9 cellular contexts compared by ENCODE assay signal in the genomic region with DNA sequence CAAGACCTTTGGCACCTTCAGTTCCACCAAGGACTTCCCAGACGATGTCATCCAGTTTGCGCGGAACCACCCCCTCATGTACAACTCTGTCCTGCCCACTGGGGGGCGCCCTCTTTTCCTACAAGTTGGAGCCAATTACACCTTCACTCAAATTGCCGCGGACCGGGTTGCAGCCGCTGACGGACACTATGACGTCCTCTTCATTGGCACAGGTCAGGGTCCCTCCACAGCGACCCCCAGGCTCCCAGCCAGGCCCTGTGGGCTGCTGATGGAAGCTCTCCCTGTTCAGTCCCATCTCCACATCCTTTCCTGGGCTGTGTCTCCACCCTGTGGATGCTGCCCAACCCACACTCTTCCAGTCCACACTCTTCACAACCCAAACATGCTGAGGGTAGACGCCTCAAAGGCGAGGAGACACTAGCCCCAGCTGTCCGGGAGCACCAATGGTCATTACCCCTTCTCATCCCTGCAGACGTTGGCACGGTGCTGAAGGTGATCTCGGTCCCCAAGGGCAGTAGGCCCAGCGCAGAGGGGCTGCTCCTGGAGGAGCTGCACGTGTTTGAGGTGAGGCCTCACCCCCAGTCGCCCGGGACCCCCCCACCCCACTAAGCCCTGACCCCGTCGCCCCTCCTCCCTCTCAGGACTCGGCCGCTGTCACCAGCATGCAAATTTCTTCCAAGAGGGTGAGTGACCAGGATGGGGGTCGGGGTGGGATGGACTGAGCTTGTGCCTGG. TPM values are rescaled to one million over a fixed set of nuclear protein-coding genes. Genes with fewer than 3 reads are reported as not detected.
A peak's percentile ranks its signal among the peaks of the same experiment; 100 is the strongest.
DNase-seq lines count a peak whose midpoint lies in the region; ATAC-seq and TF ChIP-seq lines count a peak whose summit lies in the region.
"Had no signal": no experiment of that assay in that cellular context is flagged by ENCODE, and none has a peak within 500 bp of the region (broad histone marks: within the 10 kb centered on the region; RNA-seq: fewer than 3 reads in every experiment).

No MANE protein-coding gene starts in this region.

- 26 to 29% (median 26%) methylated on average over 12 to 26 of the region's 26 CpGs for WGBS in adrenal gland, 4 donors
- 42% methylated on average over 20 of the region's 26 CpGs for WGBS in hepatocyte (ENCODE audit: low lambda C conversion rate, missing lambda C conversion rate)

- H3K27me3 ChIP-seq in adrenal gland (peaks cover 4% of the 10 kb centered on the region), hepatocyte (peaks cover 10% of the 10 kb centered on the region)

- peak overlapping the region; percentile 47 to 82 (median 63) for H3K4me3 Mint-ChIP-seq in IgD-negative memory B cell

- intact Hi-C loops in adrenal gland (cut with DNase I), result loop anchor here (5.0 to 10.0 kb wide), 5 partner anchors 42 to 150 kb away; partner anchors contain the start of genes GNAT1 (in 1 of the 2) and HYAL2 (in 1 of the 2)

- H3K4me3 ChIP-seq in adrenal gland (no peak overlapping the region), hepatocyte (no peak overlapping the region)

- H3K4me1 Mint-ChIP-seq in IgD-negative memory B cell, result peaks cover 12 to 19% (median 16%) of the 10 kb centered on the region in 3 donors

- H3K27ac Mint-ChIP-seq in IgD-negative memory B cell, result peak overlapping the region; percentile 16 to 92 (median 69)

- no peaks in the 10 kb centered on the region for H3K36me3 Mint-ChIP-seq in IgD-negative memory B cell

- no peaks in the 10 kb centered on the region for H3K9me2 ChIP-seq in hepatocyte (replicated peaks; ENCODE audit: insufficient read depth)

- no peaks in the 10 kb centered on the region for H3K9me3 ChIP-seq in adrenal gland (replicated peaks in 1 of 3)
- H3K9me3 ChIP-seq in hepatocyte (ENCODE audit: low read depth), result no peaks in the 10 kb centered on the region

- H3K79me2 ChIP-seq in hepatocyte, result peaks cover 21% of the 10 kb centered on the region

- peak overlapping the region in 3 of 5 donors; percentile 47 to 58 (median 47) for H3K27ac ChIP-seq in adrenal gland
- H3K27ac ChIP-seq in hepatocyte, result no peak overlapping the region

- no peak overlapping the region for H2AFZ ChIP-seq in hepatocyte

- no peak for TF ChIP-seq POLR2A in adrenal gland (IDR thresholded peaks at IDR 0.05)

- H3K36me3 ChIP-seq in adrenal gland (replicated peaks in 1 of 2) (peaks cover 0 to 33% of the 10 kb centered on the region in 2 donors), hepatocyte (replicated peaks; ENCODE audit: insufficient read depth, low read depth) (no peaks in the 10 kb centered on the region)

- no peaks in the 10 kb centered on the region for H3K9me3 Mint-ChIP-seq in IgD-negative memory B cell

- H3K4me2 ChIP-seq in hepatocyte, result no peak overlapping the region

- peaks cover 31% of the 10 kb centered on the region for H3K27me3 Mint-ChIP-seq in IgD-negative memory B cell

- peak; percentile 62 to 81 (median 74) for TF ChIP-seq CTCF in adrenal gland (IDR thresholded peaks at IDR 0.05)
- peak; percentile 76 for TF ChIP-seq CTCF in hepatocyte (IDR thresholded peaks at IDR 0.05; ENCODE audit: poor library complexity)

- no peaks in the 10 kb centered on the region for H4K20me1 ChIP-seq in hepatocyte (ENCODE audit: insufficient read depth, poor library complexity, severe bottlenecking)

- no peak for ATAC-seq in HG03159 (IDR thresholded peaks at IDR 0.05; ENCODE audit: unreplicated experiment)

- peak; percentile 81 for DNase-seq in D341Med (ENCODE audit: low spot score)
- DNase-seq in T-helper 1 cell, result peak; percentile 35 to 72 (median 63)
- DNase-seq in adrenal gland, result peak in 6 of 7 donors; percentile 72 to 89 (median 84)
- peak; percentile 83 for DNase-seq in hepatocyte (ENCODE audit: low spot score)
- DNase-seq in stimulated activated CD4-positive, alpha-beta T cell treated with anti-CD3 and anti-CD28 coated beads, Interleukin-1b, Interleukin-23, amount 100 ng/mL, for 24 hours (ENCODE audit: low read depth in 4 of 4, low spot score in 1 of 4), result peak; percentile 34 to 64 (median 50)
- no peak for DNase-seq in AG08395 (ENCODE audit: low spot score)

- H3K4me1 ChIP-seq in adrenal gland (replicated peaks in 1 of 2), result peaks cover 31 to 40% of the 10 kb centered on the region in 2 donors
- peaks cover 33% of the 10 kb centered on the region for H3K4me1 ChIP-seq in hepatocyte (ENCODE audit: insufficient read depth)

RNA-seq across cellular contexts. Expression of gene LSMEM2, which starts 4.3 kb away (rescaled TPM):
- polyA plus RNA-seq in IgD-negative memory B cell, result 0.30 TPM
- total RNA-seq in adrenal gland, result under 1 TPM in 3 of 8 donors, not detected in 5; 0.36 to 0.76 (median 0.60) TPM
- under 1 TPM; 0.09 to 0.64 (median 0.47) TPM for polyA plus RNA-seq in adrenal gland
- total RNA-seq in hepatocyte, result 0.20 TPM in 1 of 2 replicates, not detected in the other
- polyA plus RNA-seq in hepatocyte, result 0.39 TPM in 1 of 2 replicates, not detected in the other
- total RNA-seq: T-helper 2 cell treated with Interferon-gamma antibody and Interleukin-4, amounts not matched to agents 100 ng/mL and 5 ng/mL, for 36 hours had no signal

RNA-seq across cellular contexts. Expression of gene SEMA3B, which starts 5.6 kb away (rescaled TPM):
- polyA plus RNA-seq in IgD-negative memory B cell (not detected), adrenal gland (100 to 1,000 TPM; 159 to 496 (median 451) TPM), hepatocyte (104 and 135 TPM in 2 replicates)
- total RNA-seq in adrenal gland (100 to 1,000 TPM in 7 of 8 donors, 10 to 100 TPM in 1; 81.7 to 468 (median 224) TPM), hepatocyte (60.2 and 67.7 TPM in 2 replicates)

RNA-seq across cellular contexts. Expression of gene IFRD2, which starts 17.7 kb away (rescaled TPM):
- polyA plus RNA-seq in IgD-negative memory B cell, result 58.6 TPM
- 10 to 100 TPM; 44.9 to 96.3 (median 55.2) TPM for total RNA-seq in adrenal gland
- polyA plus RNA-seq in adrenal gland, result 100 to 1,000 TPM in 2 of 3 donors, 10 to 100 TPM in 1; 55.9 to 182 (median 144) TPM
- total RNA-seq in hepatocyte, result 37.0 and 41.4 TPM in 2 replicates
- 71.6 and 76.2 TPM in 2 replicates for polyA plus RNA-seq in hepatocyte

RNA-seq across cellular contexts. Expression of gene HYAL3, which starts 24.7 kb away (rescaled TPM):
- polyA plus RNA-seq in IgD-negative memory B cell, result 5.3 TPM
- total RNA-seq in adrenal gland, result 1 to 10 TPM; 1.7 to 5.4 (median 3.4) TPM
- 1 to 10 TPM; 2.5 to 6.8 (median 3.2) TPM for polyA plus RNA-seq in adrenal gland
- total RNA-seq in hepatocyte, result 3.7 and 9.0 TPM in 2 replicates
- polyA plus RNA-seq in hepatocyte, result 5.6 and 7.0 TPM in 2 replicates

RNA-seq across cellular contexts. Expression of gene NAA80, which starts 24.7 kb away (rescaled TPM):
- polyA plus RNA-seq in IgD-negative memory B cell, result 20.5 TPM
- total RNA-seq in adrenal gland, result 10 to 100 TPM in 6 of 8 donors, 1 to 10 TPM in 2; 9.8 to 17.9 (median 11.0) TPM
- 10 to 100 TPM in 2 of 3 donors, 1 to 10 TPM in 1; 6.0 to 19.8 (median 14.0) TPM for polyA plus RNA-seq in adrenal gland
- total RNA-seq in hepatocyte, result 6.7 and 7.1 TPM in 2 replicates
- polyA plus RNA-seq in hepatocyte, result 17.0 and 19.5 TPM in 2 replicates

Comparison
In these comparisons a context has a peak if more than half of its experiments do, and no peak if none do; other contexts are left out.
1. RNA of gene SEMA3B, which starts 5.6 kb away (polyA plus RNA-seq): 159 to 496 TPM in adrenal gland and 104 to 135 TPM in hepatocyte; not detected in IgD-negative memory B cell (single experiment); every median in the first group is over 100 times any median in the second.